ENCODE assay signal across 8 cellular contexts in the genomic region with DNA sequence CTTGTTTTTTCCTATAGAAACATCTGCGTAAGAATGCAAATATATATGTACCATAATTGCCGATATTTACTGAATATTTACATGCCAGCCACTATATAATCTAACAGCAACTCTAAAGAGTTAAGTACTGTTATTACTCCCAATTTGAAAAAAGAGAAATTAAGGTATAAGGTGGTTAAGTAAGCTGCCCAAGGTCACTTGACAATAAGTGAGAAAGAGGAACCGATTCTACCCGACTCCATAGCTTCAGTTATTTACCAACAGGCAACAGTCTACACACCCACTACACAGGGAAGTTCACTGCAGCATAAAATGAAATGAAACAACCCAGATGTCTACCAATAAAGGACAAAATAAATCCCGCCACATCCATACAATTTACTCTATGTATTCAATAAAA. TPM values are rescaled to one million over a fixed set of nuclear protein-coding genes. Genes with fewer than 3 reads are reported as not detected.
A peak's percentile ranks its signal among the peaks of the same experiment; 100 is the strongest.
DNase-seq lines count a peak whose midpoint lies in the region; ATAC-seq lines count a peak whose summit lies in the region.

No MANE protein-coding gene starts in this region.

- no peaks in the 10 kb centered on the region for H3K9me3 ChIP-seq in HUES48 (ENCODE audit: control insufficient read depth, insufficient read depth, low read length)

- peak overlapping the region; percentile 87 for H3K4me3 ChIP-seq in HUES48 (ENCODE audit: low read depth, low read length)

- no peak overlapping the region for H3K27ac ChIP-seq in HUES48 (ENCODE audit: low read depth, low read length)

- H3K27ac Mint-ChIP-seq in T-cell: peak overlapping the region; percentile 58 to 73

- peaks cover 20 to 34% (median 29%) of the 10 kb centered on the region in 3 donors for H3K4me1 Mint-ChIP-seq in T-cell

- no peaks in the 10 kb centered on the region for H3K36me3 Mint-ChIP-seq in T-cell

- no peaks in the 10 kb centered on the region for H3K27me3 ChIP-seq in HUES48 (ENCODE audit: control insufficient read depth, insufficient read depth, low read length)

- peaks cover 0 to 3% (median 0%) of the 10 kb centered on the region in 3 donors for H3K9me3 Mint-ChIP-seq in T-cell

- H3K9ac ChIP-seq in HUES48 (ENCODE audit: low read depth, low read length): peak overlapping the region; percentile 87

- POLR2A ChIA-PET in T-cell (lab: Charles Lee): interaction anchor here (0.7 to 0.8 kb wide), 2 partner anchors 11 to 355 kb away, joined by 4 to 6 read pairs; a partner anchor contains a TSS

- H3K4me1 ChIP-seq in HUES48 (ENCODE audit: control insufficient read depth, insufficient read depth, low read length): peaks cover 5% of the 10 kb centered on the region

- DNase-seq in NCI-H1417 (lab: John Stamatoyannopoulos, UW) (peak in 2 of 3 experiments; percentile 27 to 72), NCI-H1417 treated with DMSO at 0.1 percent for 48 hours (lab: John Stamatoyannopoulos, UW) (no peak), T-cell (no peak), fibroblast of peridontal ligament (ENCODE audit: extremely low read depth) (peak; percentile 25), renal cortical epithelial cell (ENCODE audit: low read depth) (peak; percentile 35)
- DNase-seq in effector CD4-positive, alpha-beta T cell: no peak

- H3K4me3 Mint-ChIP-seq in T-cell: peak overlapping the region; percentile 89 to 93 (median 91)

- H3K36me3 ChIP-seq in HUES48 (ENCODE audit: control insufficient read depth, insufficient read depth, low read length): peaks cover 2% of the 10 kb centered on the region; the same call in 1 of the 2 replicates

- CTCF ChIA-PET in T-cell (lab: Charles Lee): interaction anchor here (0.5 to 1.3 kb wide), 5 partner anchors 10 to 352 kb away, joined by 3 to 5 read pairs (median 4); no protein-coding TSS in a partner anchor

- ATAC-seq in GM21526 (IDR thresholded peaks at IDR 0.05; ENCODE audit: low FRiP score, unreplicated experiment) (peak; percentile 70), T-cell (replicated peaks in 1 of 4) (no peak)

- no peaks in the 10 kb centered on the region for H3K27me3 Mint-ChIP-seq in T-cell

RNA-seq across cellular contexts. Expression of a gene that starts 1.1 kb away (rescaled TPM):
- total RNA-seq in T-cell: 10 to 100 TPM; 20.8 to 34.0 (median 27.6) TPM
- total RNA-seq in renal cortical epithelial cell: 24.3 and 29.9 TPM in 2 replicates

Comparison
In these comparisons a context has a peak if more than half of its experiments do, and no peak if none do; other contexts are left out.
1. DNase-seq: peak in NCI-H1417 (2 of 3), fibroblast of peridontal ligament (single experiment) and renal cortical epithelial cell (single experiment); none in NCI-H1417 treated with DMSO at 0.1 percent for 48 hours (single experiment), T-cell (0 of 34) and effector CD4-positive, alpha-beta T cell (single experiment).